Comparison of ENCODE assay signal across 1 cellular context in the genomic region with DNA sequence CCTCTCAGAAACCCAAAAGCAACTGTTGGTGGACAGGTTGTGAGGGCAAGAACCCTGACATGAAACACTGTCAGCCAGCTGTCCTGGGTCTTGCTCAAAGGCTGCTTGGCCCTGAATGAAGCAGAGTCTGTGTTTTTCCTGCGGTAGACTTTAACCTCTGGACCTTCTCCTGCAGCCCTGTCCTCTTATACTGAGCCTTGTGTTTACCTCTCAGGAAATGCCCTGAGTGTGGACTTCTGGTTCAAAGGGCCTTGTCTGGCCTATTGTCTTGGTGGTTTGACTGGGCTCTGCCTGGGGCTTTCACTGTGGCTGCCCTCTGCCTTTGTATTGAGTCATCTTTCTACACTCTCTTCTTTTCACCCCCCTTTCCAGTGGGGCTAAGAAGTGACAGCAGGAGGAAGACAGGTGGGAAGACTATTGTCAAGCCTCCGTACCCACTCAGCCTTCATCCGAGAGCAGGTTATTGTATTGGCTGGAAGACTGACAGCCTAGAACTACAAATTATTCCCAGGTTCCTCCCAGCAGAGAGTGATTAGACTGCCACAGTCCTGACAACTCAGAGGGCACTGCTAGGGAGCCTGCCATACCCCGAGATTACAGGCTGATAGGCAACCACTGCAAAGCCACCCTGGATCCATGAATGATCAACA.
TF ChIP-seq lines count a peak whose summit lies in the region.

No MANE protein-coding gene starts in this region.

TF ChIP-seq in HepG2, 621 proteins besides CTCF, POLR2A, EP300 and RAD21 (continued from another document and continues in another):
- TF ChIP-seq, protein P1, sequence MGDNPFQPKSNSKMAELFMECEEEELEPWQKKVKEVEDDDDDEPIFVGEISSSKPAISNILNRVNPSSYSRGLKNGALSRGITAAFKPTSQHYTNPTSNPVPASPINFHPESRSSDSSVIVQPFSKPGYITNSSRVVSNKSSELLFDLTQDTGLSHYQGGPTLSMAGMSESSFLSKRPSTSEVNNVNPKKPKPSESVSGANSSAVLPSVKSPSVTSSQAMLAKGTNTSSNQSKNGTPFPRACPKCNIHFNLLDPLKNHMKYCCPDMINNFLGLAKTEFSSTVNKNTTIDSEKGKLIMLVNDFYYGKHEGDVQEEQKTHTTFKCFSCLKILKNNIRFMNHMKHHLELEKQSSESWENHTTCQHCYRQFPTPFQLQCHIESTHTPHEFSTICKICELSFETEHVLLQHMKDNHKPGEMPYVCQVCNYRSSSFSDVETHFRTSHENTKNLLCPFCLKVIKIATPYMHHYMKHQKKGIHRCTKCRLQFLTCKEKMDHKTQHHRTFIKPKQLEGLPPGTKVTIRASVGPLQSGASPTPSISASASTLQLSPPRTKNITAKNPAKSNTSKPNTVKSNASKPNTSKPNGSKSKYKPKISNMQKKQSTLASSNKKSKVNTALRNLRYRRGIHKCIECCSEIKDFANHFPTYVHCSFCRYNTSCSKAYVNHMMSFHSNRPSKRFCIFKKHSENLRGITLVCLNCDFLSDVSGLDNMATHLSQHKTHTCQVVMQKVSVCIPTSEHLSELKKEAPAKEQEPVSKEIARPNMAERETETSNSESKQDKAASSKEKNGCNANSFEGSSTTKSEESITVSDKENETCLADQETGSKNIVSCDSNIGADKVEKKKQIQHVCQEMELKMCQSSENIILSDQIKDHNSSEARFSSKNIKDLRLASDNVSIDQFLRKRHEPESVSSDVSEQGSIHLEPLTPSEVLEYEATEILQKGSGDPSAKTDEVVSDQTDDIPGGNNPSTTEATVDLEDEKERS (CRISPR knock-in tag; IDR thresholded peaks at IDR 0.05), result peak; percentile 71; the same call in 1 of the 2 replicates
- TF ChIP-seq SATB2 (CRISPR knock-in tag; IDR thresholded peaks at IDR 0.05) (no peak), ZNF567 (CRISPR knock-in tag; IDR thresholded peaks at IDR 0.05; ENCODE audit: borderline replicate concordance) (no peak), PHF21A (CRISPR knock-in tag; IDR thresholded peaks at IDR 0.05) (peak; percentile 90), IRX3 (CRISPR knock-in tag; IDR thresholded peaks at IDR 0.05; ENCODE audit: borderline replicate concordance, low read depth) (no peak), ZNF589 (CRISPR knock-in tag; conservative IDR thresholded peaks at IDR 0.05) (no peak), MYC (CRISPR knock-in tag; IDR thresholded peaks at IDR 0.05; ENCODE audit: borderline replicate concordance) (peak; percentile 36; the same call in 1 of the 2 replicates), HNF4G (IDR thresholded peaks at IDR 0.05; ENCODE audit: borderline replicate concordance, low read depth, low read length) (peak; percentile 100), HNF4G (CRISPR knock-in tag; IDR thresholded peaks at IDR 0.05; ENCODE audit: borderline replicate concordance, low read depth) (peak; percentile 99), ZNF776 (CRISPR knock-in tag; IDR thresholded peaks at IDR 0.05) (no peak), ISX (CRISPR knock-in tag; conservative IDR thresholded peaks at IDR 0.05) (no peak), KLF12 (CRISPR knock-in tag; IDR thresholded peaks at IDR 0.05; ENCODE audit: borderline replicate concordance) (no peak), ARID2 (CRISPR knock-in tag; IDR thresholded peaks at IDR 0.05; ENCODE audit: borderline replicate concordance) (no peak), ZBTB38 (CRISPR knock-in tag; IDR thresholded peaks at IDR 0.05) (0 out of 2 replicates have a peak, but pooled peaks have one; percentile 30), ZNF468 (CRISPR knock-in tag; IDR thresholded peaks at IDR 0.05) (no peak), ATRX (CRISPR knock-in tag; IDR thresholded peaks at IDR 0.05; ENCODE audit: borderline replicate concordance) (no peak), CBX5 (CRISPR knock-in tag; IDR thresholded peaks at IDR 0.05; ENCODE audit: borderline replicate concordance) (no peak), KDM5A (IDR thresholded peaks at IDR 0.05; ENCODE audit: borderline replicate concordance, low read length) (no peak; the same call in 1 of the 2 replicates), TBX2 (CRISPR knock-in tag; IDR thresholded peaks at IDR 0.05; ENCODE audit: borderline replicate concordance) (no peak), ZNF101 (CRISPR knock-in tag; IDR thresholded peaks at IDR 0.05; ENCODE audit: borderline replicate concordance, low read depth) (no peak), ZNF256 (CRISPR knock-in tag; conservative IDR thresholded peaks at IDR 0.05) (no peak), HHEX (CRISPR knock-in tag; IDR thresholded peaks at IDR 0.05) (0 out of 2 replicates have a peak, but pooled peaks have one; percentile 12), NR3C1 (CRISPR knock-in tag; IDR thresholded peaks at IDR 0.05) (no peak), MTF1 (CRISPR knock-in tag; IDR thresholded peaks at IDR 0.05) (no peak), ZNF878 (CRISPR knock-in tag; IDR thresholded peaks at IDR 0.05) (peak; percentile 38; the same call in 1 of the 2 replicates), GLI4 (CRISPR knock-in tag; IDR thresholded peaks at IDR 0.05; ENCODE audit: borderline replicate concordance) (no peak), XRCC5 (optimal IDR thresholded peaks at IDR 0.05; ENCODE audit: low read length) (peak; percentile 71), ZSCAN29 (CRISPR knock-in tag; conservative IDR thresholded peaks at IDR 0.05) (peak; percentile 74; the same call in 1 of the 2 replicates)
- TF ChIP-seq, protein P2, sequence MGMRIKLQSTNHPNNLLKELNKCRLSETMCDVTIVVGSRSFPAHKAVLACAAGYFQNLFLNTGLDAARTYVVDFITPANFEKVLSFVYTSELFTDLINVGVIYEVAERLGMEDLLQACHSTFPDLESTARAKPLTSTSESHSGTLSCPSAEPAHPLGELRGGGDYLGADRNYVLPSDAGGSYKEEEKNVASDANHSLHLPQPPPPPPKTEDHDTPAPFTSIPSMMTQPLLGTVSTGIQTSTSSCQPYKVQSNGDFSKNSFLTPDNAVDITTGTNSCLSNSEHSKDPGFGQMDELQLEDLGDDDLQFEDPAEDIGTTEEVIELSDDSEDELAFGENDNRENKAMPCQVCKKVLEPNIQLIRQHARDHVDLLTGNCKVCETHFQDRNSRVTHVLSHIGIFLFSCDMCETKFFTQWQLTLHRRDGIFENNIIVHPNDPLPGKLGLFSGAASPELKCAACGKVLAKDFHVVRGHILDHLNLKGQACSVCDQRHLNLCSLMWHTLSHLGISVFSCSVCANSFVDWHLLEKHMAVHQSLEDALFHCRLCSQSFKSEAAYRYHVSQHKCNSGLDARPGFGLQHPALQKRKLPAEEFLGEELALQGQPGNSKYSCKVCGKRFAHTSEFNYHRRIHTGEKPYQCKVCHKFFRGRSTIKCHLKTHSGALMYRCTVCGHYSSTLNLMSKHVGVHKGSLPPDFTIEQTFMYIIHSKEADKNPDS (CRISPR knock-in tag; IDR thresholded peaks at IDR 0.05), result no peak
- TF ChIP-seq, protein P3, sequence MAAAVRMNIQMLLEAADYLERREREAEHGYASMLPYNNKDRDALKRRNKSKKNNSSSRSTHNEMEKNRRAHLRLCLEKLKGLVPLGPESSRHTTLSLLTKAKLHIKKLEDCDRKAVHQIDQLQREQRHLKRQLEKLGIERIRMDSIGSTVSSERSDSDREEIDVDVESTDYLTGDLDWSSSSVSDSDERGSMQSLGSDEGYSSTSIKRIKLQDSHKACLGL (CRISPR knock-in tag; IDR thresholded peaks at IDR 0.05), result no peak
- TF ChIP-seq, protein P4, sequence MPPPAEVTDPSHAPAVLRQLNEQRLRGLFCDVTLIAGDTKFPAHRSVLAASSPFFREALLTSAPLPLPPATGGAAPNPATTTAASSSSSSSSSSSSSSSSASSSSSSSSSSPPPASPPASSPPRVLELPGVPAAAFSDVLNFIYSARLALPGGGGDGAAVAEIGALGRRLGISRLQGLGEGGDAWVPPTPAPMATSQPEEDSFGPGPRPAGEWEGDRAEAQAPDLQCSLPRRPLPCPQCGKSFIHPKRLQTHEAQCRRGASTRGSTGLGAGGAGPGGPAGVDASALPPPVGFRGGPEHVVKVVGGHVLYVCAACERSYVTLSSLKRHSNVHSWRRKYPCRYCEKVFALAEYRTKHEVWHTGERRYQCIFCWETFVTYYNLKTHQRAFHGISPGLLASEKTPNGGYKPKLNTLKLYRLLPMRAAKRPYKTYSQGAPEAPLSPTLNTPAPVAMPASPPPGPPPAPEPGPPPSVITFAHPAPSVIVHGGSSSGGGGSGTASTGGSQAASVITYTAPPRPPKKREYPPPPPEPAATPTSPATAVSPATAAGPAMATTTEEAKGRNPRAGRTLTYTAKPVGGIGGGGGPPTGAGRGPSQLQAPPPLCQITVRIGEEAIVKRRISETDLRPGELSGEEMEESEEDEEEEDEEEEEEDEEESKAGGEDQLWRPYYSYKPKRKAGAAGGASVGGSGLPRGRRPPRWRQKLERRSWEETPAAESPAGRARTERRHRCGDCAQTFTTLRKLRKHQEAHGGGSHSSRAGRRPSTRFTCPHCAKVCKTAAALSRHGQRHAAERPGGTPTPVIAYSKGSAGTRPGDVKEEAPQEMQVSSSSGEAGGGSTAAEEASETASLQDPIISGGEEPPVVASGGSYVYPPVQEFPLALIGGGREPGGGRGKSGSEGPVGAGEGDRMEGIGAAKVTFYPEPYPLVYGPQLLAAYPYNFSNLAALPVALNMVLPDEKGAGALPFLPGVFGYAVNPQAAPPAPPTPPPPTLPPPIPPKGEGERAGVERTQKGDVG (CRISPR knock-in tag; IDR thresholded peaks at IDR 0.05; ENCODE audit: borderline replicate concordance), result no peak
- TF ChIP-seq, protein P5, sequence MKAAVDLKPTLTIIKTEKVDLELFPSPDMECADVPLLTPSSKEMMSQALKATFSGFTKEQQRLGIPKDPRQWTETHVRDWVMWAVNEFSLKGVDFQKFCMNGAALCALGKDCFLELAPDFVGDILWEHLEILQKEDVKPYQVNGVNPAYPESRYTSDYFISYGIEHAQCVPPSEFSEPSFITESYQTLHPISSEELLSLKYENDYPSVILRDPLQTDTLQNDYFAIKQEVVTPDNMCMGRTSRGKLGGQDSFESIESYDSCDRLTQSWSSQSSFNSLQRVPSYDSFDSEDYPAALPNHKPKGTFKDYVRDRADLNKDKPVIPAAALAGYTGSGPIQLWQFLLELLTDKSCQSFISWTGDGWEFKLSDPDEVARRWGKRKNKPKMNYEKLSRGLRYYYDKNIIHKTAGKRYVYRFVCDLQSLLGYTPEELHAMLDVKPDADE (CRISPR knock-in tag; IDR thresholded peaks at IDR 0.05), result no peak
- TF ChIP-seq, protein P6, sequence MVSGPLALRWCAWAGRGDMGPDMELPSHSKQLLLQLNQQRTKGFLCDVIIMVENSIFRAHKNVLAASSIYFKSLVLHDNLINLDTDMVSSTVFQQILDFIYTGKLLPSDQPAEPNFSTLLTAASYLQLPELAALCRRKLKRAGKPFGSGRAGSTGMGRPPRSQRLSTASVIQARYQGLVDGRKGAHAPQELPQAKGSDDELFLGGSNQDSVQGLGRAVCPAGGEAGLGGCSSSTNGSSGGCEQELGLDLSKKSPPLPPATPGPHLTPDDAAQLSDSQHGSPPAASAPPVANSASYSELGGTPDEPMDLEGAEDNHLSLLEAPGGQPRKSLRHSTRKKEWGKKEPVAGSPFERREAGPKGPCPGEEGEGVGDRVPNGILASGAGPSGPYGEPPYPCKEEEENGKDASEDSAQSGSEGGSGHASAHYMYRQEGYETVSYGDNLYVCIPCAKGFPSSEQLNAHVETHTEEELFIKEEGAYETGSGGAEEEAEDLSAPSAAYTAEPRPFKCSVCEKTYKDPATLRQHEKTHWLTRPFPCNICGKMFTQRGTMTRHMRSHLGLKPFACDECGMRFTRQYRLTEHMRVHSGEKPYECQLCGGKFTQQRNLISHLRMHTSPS (CRISPR knock-in tag; IDR thresholded peaks at IDR 0.05; ENCODE audit: low read depth), result peak; percentile 59; the same call in 1 of the 2 replicates
- TF ChIP-seq, protein P7, sequence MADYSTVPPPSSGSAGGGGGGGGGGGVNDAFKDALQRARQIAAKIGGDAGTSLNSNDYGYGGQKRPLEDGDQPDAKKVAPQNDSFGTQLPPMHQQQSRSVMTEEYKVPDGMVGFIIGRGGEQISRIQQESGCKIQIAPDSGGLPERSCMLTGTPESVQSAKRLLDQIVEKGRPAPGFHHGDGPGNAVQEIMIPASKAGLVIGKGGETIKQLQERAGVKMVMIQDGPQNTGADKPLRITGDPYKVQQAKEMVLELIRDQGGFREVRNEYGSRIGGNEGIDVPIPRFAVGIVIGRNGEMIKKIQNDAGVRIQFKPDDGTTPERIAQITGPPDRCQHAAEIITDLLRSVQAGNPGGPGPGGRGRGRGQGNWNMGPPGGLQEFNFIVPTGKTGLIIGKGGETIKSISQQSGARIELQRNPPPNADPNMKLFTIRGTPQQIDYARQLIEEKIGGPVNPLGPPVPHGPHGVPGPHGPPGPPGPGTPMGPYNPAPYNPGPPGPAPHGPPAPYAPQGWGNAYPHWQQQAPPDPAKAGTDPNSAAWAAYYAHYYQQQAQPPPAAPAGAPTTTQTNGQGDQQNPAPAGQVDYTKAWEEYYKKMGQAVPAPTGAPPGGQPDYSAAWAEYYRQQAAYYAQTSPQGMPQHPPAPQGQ (CRISPR knock-in tag; IDR thresholded peaks at IDR 0.05; ENCODE audit: borderline replicate concordance), result no peak
- TF ChIP-seq, protein P8, sequence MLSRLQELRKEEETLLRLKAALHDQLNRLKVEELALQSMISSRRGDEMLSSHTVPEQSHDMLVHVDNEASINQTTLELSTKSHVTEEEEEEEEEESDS (CRISPR knock-in tag; IDR thresholded peaks at IDR 0.05; ENCODE audit: borderline replicate concordance), result no peak
- TF ChIP-seq, protein P9, sequence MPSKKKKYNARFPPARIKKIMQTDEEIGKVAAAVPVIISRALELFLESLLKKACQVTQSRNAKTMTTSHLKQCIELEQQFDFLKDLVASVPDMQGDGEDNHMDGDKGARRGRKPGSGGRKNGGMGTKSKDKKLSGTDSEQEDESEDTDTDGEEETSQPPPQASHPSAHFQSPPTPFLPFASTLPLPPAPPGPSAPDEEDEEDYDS (CRISPR knock-in tag; IDR thresholded peaks at IDR 0.05), result peak; percentile 63
- TF ChIP-seq, protein P10, sequence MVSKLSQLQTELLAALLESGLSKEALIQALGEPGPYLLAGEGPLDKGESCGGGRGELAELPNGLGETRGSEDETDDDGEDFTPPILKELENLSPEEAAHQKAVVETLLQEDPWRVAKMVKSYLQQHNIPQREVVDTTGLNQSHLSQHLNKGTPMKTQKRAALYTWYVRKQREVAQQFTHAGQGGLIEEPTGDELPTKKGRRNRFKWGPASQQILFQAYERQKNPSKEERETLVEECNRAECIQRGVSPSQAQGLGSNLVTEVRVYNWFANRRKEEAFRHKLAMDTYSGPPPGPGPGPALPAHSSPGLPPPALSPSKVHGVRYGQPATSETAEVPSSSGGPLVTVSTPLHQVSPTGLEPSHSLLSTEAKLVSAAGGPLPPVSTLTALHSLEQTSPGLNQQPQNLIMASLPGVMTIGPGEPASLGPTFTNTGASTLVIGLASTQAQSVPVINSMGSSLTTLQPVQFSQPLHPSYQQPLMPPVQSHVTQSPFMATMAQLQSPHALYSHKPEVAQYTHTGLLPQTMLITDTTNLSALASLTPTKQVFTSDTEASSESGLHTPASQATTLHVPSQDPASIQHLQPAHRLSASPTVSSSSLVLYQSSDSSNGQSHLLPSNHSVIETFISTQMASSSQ (IDR thresholded peaks at IDR 0.05; ENCODE audit: low read depth), result 0 out of 2 replicates have a peak, but pooled peaks have one; percentile 29
- TF ChIP-seq, protein P10 (CRISPR knock-in tag; IDR thresholded peaks at IDR 0.05; ENCODE audit: borderline replicate concordance), result 0 out of 2 replicates have a peak, but pooled peaks have one; percentile 18
